ENCODE assay signal across 13 cellular contexts in genomic region chr18:51133580-51134160, GRCh38.
"Had no signal": no experiment of that assay in that cellular context is flagged by ENCODE, and none has a peak within 500 bp of the region (broad histone marks: within the 10 kb centered on the region; RNA-seq: fewer than 3 reads in every experiment).

No MANE protein-coding gene starts in this region.

- H3K4me3 ChIP-seq: cardiac muscle cell, colonic mucosa, SJSA1, transverse colon had no signal

- H3K4me1 Mint-ChIP-seq: activated naive CD8-positive, alpha-beta T cell treated with anti-CD3 and anti-CD28 coated beads, Interleukin-2, amount 10 ng/mL, durations not matched to agents 7 days and 5 days; stimulated activated effector memory CD8-positive, alpha-beta T cell treated with anti-CD3 and anti-CD28 coated beads, Interleukin-12 subunit alpha, Interleukin-12 subunit beta, amount 100 ng/mL, for 72 hours had no signal

- H3K27me3 Mint-ChIP-seq: activated naive CD8-positive, alpha-beta T cell treated with anti-CD3 and anti-CD28 coated beads, Interleukin-2, amount 10 ng/mL, durations not matched to agents 7 days and 5 days; activated T-cell treated with anti-CD3 and anti-CD28 coated beads, Interleukin-2, amount 50 U/mL, for 24 hours had no signal

- H3K27me3 ChIP-seq: cardiac muscle cell, colonic mucosa, SJSA1, transverse colon had no signal

- DNase-seq: activated effector memory CD4-positive, alpha-beta T cell treated with Interleukin-2 at 50 U/mL for 16 hours; activated naive CD8-positive, alpha-beta T cell treated with anti-CD3 and anti-CD28 coated beads, Interleukin-2, amount 10 ng/mL, durations not matched to agents 7 days and 5 days; activated T-cell treated with anti-CD3 and anti-CD28 coated beads, Interleukin-2, amount 50 U/mL, for 24 hours; anterior cingulate cortex; colonic mucosa; effector CD8-positive, alpha-beta T cell; hippocampal formation; SW 1271; transverse colon had no signal

- H3K27ac Mint-ChIP-seq: activated naive CD8-positive, alpha-beta T cell treated with anti-CD3 and anti-CD28 coated beads, Interleukin-2, amount 10 ng/mL, durations not matched to agents 7 days and 5 days; activated T-cell treated with anti-CD3 and anti-CD28 coated beads, Interleukin-2, amount 50 U/mL, for 24 hours; stimulated activated effector memory CD8-positive, alpha-beta T cell treated with anti-CD3 and anti-CD28 coated beads, Interleukin-12 subunit alpha, Interleukin-12 subunit beta, amount 100 ng/mL, for 72 hours; T-helper 2 cell treated with Interferon-gamma antibody and Interleukin-4, amounts not matched to agents 5 μg/mL and 100 μg/mL, for 36 hours had no signal

- H3K9me3 ChIP-seq: colonic mucosa, SJSA1, transverse colon had no signal

- H3K36me3 ChIP-seq: cardiac muscle cell, colonic mucosa, SJSA1, transverse colon had no signal

- H3K9me3 Mint-ChIP-seq: activated naive CD8-positive, alpha-beta T cell treated with anti-CD3 and anti-CD28 coated beads, Interleukin-2, amount 10 ng/mL, durations not matched to agents 7 days and 5 days; activated T-cell treated with anti-CD3 and anti-CD28 coated beads, Interleukin-2, amount 50 U/mL, for 24 hours; stimulated activated effector memory CD8-positive, alpha-beta T cell treated with anti-CD3 and anti-CD28 coated beads, Interleukin-12 subunit alpha, Interleukin-12 subunit beta, amount 100 ng/mL, for 72 hours; T-helper 2 cell treated with Interferon-gamma antibody and Interleukin-4, amounts not matched to agents 5 μg/mL and 100 μg/mL, for 36 hours had no signal

- H3K36me3 Mint-ChIP-seq: activated naive CD8-positive, alpha-beta T cell treated with anti-CD3 and anti-CD28 coated beads, Interleukin-2, amount 10 ng/mL, durations not matched to agents 7 days and 5 days; stimulated activated effector memory CD8-positive, alpha-beta T cell treated with anti-CD3 and anti-CD28 coated beads, Interleukin-12 subunit alpha, Interleukin-12 subunit beta, amount 100 ng/mL, for 72 hours had no signal

- H3K27ac ChIP-seq: cardiac muscle cell, colonic mucosa, SJSA1, transverse colon had no signal

- H3K4me1 ChIP-seq: colonic mucosa, SJSA1, transverse colon had no signal

- H3K4me3 Mint-ChIP-seq: activated naive CD8-positive, alpha-beta T cell treated with anti-CD3 and anti-CD28 coated beads, Interleukin-2, amount 10 ng/mL, durations not matched to agents 7 days and 5 days; activated T-cell treated with anti-CD3 and anti-CD28 coated beads, Interleukin-2, amount 50 U/mL, for 24 hours; stimulated activated effector memory CD8-positive, alpha-beta T cell treated with anti-CD3 and anti-CD28 coated beads, Interleukin-12 subunit alpha, Interleukin-12 subunit beta, amount 100 ng/mL, for 72 hours; T-helper 2 cell treated with Interferon-gamma antibody and Interleukin-4, amounts not matched to agents 5 μg/mL and 100 μg/mL, for 36 hours had no signal
